In the genomic region with DNA sequence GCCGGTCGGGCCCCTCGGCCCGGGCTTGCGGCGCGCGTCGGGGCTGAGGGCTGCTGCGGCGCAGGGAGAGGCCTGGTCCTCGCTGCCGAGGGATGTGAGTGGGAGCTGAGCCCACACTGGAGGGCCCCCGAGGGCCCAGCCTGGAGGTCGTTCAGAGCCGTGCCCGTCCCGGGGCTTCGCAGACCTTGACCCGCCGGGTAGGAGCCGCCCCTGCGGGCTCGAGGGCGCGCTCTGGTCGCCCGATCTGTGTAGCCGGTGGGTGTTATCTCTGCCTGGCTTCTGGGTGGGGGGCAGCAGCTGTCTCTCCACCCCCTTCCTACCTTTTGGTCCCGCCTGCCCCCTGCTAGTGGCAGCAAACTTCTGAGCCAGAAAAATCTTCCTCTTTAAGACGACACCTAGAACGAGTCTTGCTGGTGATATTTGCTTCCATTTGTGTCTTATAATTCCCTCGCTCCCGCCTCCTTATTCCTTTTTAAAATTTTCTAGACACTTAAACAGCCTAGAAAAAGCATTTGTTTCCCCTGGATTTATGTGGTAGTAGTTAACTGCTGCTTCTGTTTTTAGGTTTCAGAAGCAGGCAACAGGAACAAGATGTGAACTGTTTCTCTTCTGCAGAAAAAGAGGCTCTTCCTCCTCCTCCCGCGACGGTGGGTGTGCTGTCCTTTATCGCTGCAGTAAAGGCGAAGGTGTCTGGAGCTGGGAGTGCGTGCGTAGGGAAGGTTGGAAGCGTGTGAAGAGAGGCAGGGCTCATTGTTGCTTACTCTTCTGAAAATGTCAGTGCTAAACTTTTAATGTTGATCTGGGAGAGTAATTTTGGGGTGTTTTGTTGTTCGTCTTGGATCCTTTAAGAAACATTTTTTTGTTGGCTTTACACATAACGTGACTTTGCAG, we compare ENCODE assay signal across 8 cellular contexts. TPM values are rescaled to one million over a fixed set of nuclear protein-coding genes. Genes with fewer than 3 reads are reported as not detected.
DNase-seq lines count a peak whose midpoint lies in the region; ATAC-seq and TF ChIP-seq lines count a peak whose summit lies in the region.

No MANE protein-coding gene starts in this region.

- H3K9ac ChIP-seq in HUES6 (ENCODE audit: low read length) (peak overlapping the region; percentile 80), skeletal muscle tissue (ENCODE audit: low read depth in 1 of 3, low read length in 3 of 3) (peak overlapping the region; percentile 75 to 93 (median 93))

- CTCF ChIA-PET in T-cell (lab: Charles Lee): interaction anchor here (0.9 to 4.4 kb wide), 4 partner anchors 223 to 464 kb away, joined by 3 to 30 read pairs (median 6); a partner anchor contains a TSS

- peak; percentile 8 for DNase-seq in AG09319 (ENCODE audit: extremely low read depth, low read depth)
- DNase-seq in T-cell: peak in 15 of 34 experiments; percentile 2 to 30 (median 10)
- DNase-seq in cardiac fibroblast (ENCODE audit: low read depth in 2 of 2): peak; percentile 49 to 51
- peak; percentile 69 for DNase-seq in inferior parietal cortex (ENCODE audit: extremely low spot score)
- no peak for DNase-seq in NCI-H1436 treated with DMSO at 0.1 percent for 48 hours (lab: John Stamatoyannopoulos, UW)

- no peaks in the 10 kb centered on the region for H3K9me3 Mint-ChIP-seq in T-cell

- H3K36me3 Mint-ChIP-seq in T-cell: no peaks in the 10 kb centered on the region

- TF ChIP-seq CTCF in AG09319 (IDR thresholded peaks at IDR 0.05; ENCODE audit: low read depth, low read length) (no peak), cardiac fibroblast (IDR thresholded peaks at IDR 0.05; ENCODE audit: low read depth, low read length) (no peak)

- H3K9me3 ChIP-seq in HUES6 (ENCODE audit: control insufficient read depth, insufficient read depth, low read depth, low read length): no peaks in the 10 kb centered on the region
- no peaks in the 10 kb centered on the region for H3K9me3 ChIP-seq in skeletal muscle tissue (ENCODE audit: control insufficient read depth in 3 of 3, low read length in 3 of 3)

- H3K27me3 ChIP-seq in HUES6 (ENCODE audit: control insufficient read depth, insufficient read depth, low read length): no peaks in the 10 kb centered on the region
- H3K27me3 ChIP-seq in skeletal muscle tissue (ENCODE audit: control insufficient read depth in 3 of 3, insufficient read depth in 3 of 3, low read length in 3 of 3): no peaks in the 10 kb centered on the region

- peak; percentile 24 for ATAC-seq in GM18873 (IDR thresholded peaks at IDR 0.05; ENCODE audit: low FRiP score, unreplicated experiment)
- ATAC-seq in T-cell (replicated peaks in 1 of 4): peak in 2 of 4 experiments; percentile 7 to 24

- peaks cover 24 to 27% (median 27%) of the 10 kb centered on the region in 3 donors for H3K4me1 Mint-ChIP-seq in T-cell

- H3K4me1 ChIP-seq in HUES6 (ENCODE audit: control insufficient read depth, insufficient read depth, low read length) (peaks cover 15% of the 10 kb centered on the region), skeletal muscle tissue (ENCODE audit: control insufficient read depth in 3 of 3, insufficient read depth in 3 of 3, low read length in 3 of 3) (peaks cover 17 to 46% (median 26%) of the 10 kb centered on the region in 3 donors)

- H3K27ac Mint-ChIP-seq in T-cell: peak overlapping the region; percentile 84 to 92

- H3K27ac ChIP-seq in HUES6 (ENCODE audit: low read depth, low read length) (peak overlapping the region; percentile 89; the same call in 1 of the 2 replicates), skeletal muscle tissue (ENCODE audit: low read depth, low read length) (peak overlapping the region; percentile 97)

- H3K4me3 ChIP-seq in HUES6 (ENCODE audit: low read depth, low read length) (peak overlapping the region; percentile 63), cardiac fibroblast (replicated peaks in 1 of 2; ENCODE audit: low read depth in 2 of 2, low read length in 2 of 2) (peak overlapping the region; percentile 70 to 80), skeletal muscle tissue (ENCODE audit: low read length in 3 of 3) (peak overlapping the region; percentile 83 to 88 (median 84))

- peak overlapping the region; percentile 87 to 89 (median 87) for H3K4me3 Mint-ChIP-seq in T-cell

- no peaks in the 10 kb centered on the region for H3K36me3 ChIP-seq in HUES6 (ENCODE audit: control insufficient read depth, insufficient read depth, low read length)
- H3K36me3 ChIP-seq in skeletal muscle tissue (ENCODE audit: control insufficient read depth in 3 of 3, insufficient read depth in 3 of 3, low read length in 3 of 3): no peaks in the 10 kb centered on the region

- no peaks in the 10 kb centered on the region for H3K27me3 Mint-ChIP-seq in T-cell

- POLR2A ChIA-PET in T-cell (lab: Charles Lee): interaction anchor here in 1 of 2 donors (0.9 kb wide), 1 partner anchor 464 kb away, joined by 3 read pairs; no protein-coding TSS in a partner anchor

RNA-seq across cellular contexts. Expression of a gene that starts 0.5 kb away (rescaled TPM):
- total RNA-seq in T-cell: 10 to 100 TPM; 12.6 to 16.2 (median 15.0) TPM
- total RNA-seq in skeletal muscle tissue: 14.6 TPM
